Comparison of ENCODE assay signal across 1 cellular context in the genomic region with DNA sequence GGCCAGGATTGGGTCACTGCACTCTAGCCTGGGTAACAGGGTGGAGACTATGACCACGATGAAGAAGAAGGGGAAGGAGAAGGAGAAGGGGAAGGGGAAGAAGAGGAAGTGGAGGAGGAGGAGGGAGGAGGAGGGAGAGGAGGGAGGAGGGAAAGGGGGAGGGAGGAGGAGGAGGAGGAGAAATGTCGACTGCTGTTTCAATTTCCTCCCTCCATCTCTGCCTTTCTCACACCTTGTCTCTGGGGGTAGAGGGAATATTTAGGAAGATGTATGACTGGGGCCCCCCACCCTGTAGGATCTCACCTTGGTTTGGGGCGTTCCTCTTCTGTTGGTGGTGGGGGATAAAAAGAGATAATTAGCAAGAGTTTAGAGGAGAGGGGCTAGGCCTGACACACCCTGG.
A peak's percentile ranks its signal among the peaks of the same experiment; 100 is the strongest.
TF ChIP-seq lines count a peak whose summit lies in the region.

No MANE protein-coding gene starts in this region.

TF ChIP-seq in K562, 482 proteins besides CTCF, POLR2A, EP300 and RAD21:
- TF ChIP-seq MCM2 (IDR thresholded peaks at IDR 0.05; ENCODE audit: low read depth) (peak; percentile 74; the same call in 1 of the 2 replicates), ETV6 (IDR thresholded peaks at IDR 0.05; ENCODE audit: borderline replicate concordance in 1 of 2, low read depth in 2 of 2, low read length in 1 of 2) (peak in 1 of 2 experiments; percentile 38; a peak in 1 of 4 replicates), ETV6 (CRISPR knock-in tag; IDR thresholded peaks at IDR 0.05; ENCODE audit: borderline replicate concordance) (no peak), EGR1 (conservative IDR thresholded peaks at IDR 0.05) (peak; percentile 27), DPF2 (IDR thresholded peaks at IDR 0.05) (peak; percentile 20; the same call in 1 of the 2 replicates), SPI1 (IDR thresholded peaks at IDR 0.05; ENCODE audit: borderline replicate concordance, low read depth, low read length) (peak; percentile 93), NONO (IDR thresholded peaks at IDR 0.05; ENCODE audit: low read depth in 2 of 2, low read length in 1 of 2) (0 out of 4 replicates have a peak, but pooled peaks of 1 of the 2 experiments have one; percentile 16), HLTF (IDR thresholded peaks at IDR 0.05) (0 out of 2 replicates have a peak, but pooled peaks have one; percentile 46), GATAD2A (IDR thresholded peaks at IDR 0.05) (peak; percentile 69; the same call in 1 of the 2 replicates), POU5F1 (IDR thresholded peaks at IDR 0.05; ENCODE audit: borderline replicate concordance, low read depth, low read length, partially characterized antibody) (no peak), MTA1 (IDR thresholded peaks at IDR 0.05; ENCODE audit: borderline replicate concordance) (peak; percentile 70; the same call in 1 of the 2 replicates), KDM1A (IDR thresholded peaks at IDR 0.05) (peak in 1 of 2 experiments; percentile 68; a peak in 2 of 4 replicates), NFE2L1 (tag; IDR thresholded peaks at IDR 0.05; ENCODE audit: borderline replicate concordance, low read depth) (no peak), ZNF263 (CRISPR knock-in tag; IDR thresholded peaks at IDR 0.05; ENCODE audit: borderline replicate concordance) (peak; percentile 100), MXI1 (IDR thresholded peaks at IDR 0.05; ENCODE audit: low read depth, low read length) (no peak), EZH2 (IDR thresholded peaks at IDR 0.05; ENCODE audit: borderline replicate concordance, low read depth, low read length) (no peak)
- TF ChIP-seq, protein P1, sequence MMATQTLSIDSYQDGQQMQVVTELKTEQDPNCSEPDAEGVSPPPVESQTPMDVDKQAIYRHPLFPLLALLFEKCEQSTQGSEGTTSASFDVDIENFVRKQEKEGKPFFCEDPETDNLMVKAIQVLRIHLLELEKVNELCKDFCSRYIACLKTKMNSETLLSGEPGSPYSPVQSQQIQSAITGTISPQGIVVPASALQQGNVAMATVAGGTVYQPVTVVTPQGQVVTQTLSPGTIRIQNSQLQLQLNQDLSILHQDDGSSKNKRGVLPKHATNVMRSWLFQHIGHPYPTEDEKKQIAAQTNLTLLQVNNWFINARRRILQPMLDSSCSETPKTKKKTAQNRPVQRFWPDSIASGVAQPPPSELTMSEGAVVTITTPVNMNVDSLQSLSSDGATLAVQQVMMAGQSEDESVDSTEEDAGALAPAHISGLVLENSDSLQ (IDR thresholded peaks at IDR 0.05) = peak; percentile 59
- TF ChIP-seq, protein P2, sequence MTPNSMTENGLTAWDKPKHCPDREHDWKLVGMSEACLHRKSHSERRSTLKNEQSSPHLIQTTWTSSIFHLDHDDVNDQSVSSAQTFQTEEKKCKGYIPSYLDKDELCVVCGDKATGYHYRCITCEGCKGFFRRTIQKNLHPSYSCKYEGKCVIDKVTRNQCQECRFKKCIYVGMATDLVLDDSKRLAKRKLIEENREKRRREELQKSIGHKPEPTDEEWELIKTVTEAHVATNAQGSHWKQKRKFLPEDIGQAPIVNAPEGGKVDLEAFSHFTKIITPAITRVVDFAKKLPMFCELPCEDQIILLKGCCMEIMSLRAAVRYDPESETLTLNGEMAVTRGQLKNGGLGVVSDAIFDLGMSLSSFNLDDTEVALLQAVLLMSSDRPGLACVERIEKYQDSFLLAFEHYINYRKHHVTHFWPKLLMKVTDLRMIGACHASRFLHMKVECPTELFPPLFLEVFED (CRISPR knock-in tag; conservative IDR thresholded peaks at IDR 0.05) = no peak
- TF ChIP-seq, protein P3, sequence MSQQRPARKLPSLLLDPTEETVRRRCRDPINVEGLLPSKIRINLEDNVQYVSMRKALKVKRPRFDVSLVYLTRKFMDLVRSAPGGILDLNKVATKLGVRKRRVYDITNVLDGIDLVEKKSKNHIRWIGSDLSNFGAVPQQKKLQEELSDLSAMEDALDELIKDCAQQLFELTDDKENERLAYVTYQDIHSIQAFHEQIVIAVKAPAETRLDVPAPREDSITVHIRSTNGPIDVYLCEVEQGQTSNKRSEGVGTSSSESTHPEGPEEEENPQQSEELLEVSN (IDR thresholded peaks at IDR 0.05; ENCODE audit: borderline replicate concordance in 1 of 2, extremely low read depth in 1 of 2, insufficient read depth in 1 of 2, insufficient read length in 1 of 2, low read depth in 1 of 2, low read length in 1 of 2, poor library complexity in 1 of 2, severe bottlenecking in 1 of 2) = peak in 1 of 2 experiments; percentile 12
- TF ChIP-seq, protein P4, sequence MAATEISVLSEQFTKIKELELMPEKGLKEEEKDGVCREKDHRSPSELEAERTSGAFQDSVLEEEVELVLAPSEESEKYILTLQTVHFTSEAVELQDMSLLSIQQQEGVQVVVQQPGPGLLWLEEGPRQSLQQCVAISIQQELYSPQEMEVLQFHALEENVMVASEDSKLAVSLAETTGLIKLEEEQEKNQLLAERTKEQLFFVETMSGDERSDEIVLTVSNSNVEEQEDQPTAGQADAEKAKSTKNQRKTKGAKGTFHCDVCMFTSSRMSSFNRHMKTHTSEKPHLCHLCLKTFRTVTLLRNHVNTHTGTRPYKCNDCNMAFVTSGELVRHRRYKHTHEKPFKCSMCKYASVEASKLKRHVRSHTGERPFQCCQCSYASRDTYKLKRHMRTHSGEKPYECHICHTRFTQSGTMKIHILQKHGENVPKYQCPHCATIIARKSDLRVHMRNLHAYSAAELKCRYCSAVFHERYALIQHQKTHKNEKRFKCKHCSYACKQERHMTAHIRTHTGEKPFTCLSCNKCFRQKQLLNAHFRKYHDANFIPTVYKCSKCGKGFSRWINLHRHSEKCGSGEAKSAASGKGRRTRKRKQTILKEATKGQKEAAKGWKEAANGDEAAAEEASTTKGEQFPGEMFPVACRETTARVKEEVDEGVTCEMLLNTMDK (IDR thresholded peaks at IDR 0.05; ENCODE audit: borderline replicate concordance, insufficient read depth, low read depth, low read length, poor library complexity, severe bottlenecking) = no peak
- TF ChIP-seq, protein P5, sequence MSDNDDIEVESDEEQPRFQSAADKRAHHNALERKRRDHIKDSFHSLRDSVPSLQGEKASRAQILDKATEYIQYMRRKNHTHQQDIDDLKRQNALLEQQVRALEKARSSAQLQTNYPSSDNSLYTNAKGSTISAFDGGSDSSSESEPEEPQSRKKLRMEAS (CRISPR knock-in tag; IDR thresholded peaks at IDR 0.05) = peak; percentile 8; the same call in 1 of the 2 replicates
- TF ChIP-seq, protein P6, sequence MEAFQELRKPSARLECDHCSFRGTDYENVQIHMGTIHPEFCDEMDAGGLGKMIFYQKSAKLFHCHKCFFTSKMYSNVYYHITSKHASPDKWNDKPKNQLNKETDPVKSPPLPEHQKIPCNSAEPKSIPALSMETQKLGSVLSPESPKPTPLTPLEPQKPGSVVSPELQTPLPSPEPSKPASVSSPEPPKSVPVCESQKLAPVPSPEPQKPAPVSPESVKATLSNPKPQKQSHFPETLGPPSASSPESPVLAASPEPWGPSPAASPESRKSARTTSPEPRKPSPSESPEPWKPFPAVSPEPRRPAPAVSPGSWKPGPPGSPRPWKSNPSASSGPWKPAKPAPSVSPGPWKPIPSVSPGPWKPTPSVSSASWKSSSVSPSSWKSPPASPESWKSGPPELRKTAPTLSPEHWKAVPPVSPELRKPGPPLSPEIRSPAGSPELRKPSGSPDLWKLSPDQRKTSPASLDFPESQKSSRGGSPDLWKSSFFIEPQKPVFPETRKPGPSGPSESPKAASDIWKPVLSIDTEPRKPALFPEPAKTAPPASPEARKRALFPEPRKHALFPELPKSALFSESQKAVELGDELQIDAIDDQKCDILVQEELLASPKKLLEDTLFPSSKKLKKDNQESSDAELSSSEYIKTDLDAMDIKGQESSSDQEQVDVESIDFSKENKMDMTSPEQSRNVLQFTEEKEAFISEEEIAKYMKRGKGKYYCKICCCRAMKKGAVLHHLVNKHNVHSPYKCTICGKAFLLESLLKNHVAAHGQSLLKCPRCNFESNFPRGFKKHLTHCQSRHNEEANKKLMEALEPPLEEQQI (IDR thresholded peaks at IDR 0.05) = no peak
- TF ChIP-seq, protein P7, sequence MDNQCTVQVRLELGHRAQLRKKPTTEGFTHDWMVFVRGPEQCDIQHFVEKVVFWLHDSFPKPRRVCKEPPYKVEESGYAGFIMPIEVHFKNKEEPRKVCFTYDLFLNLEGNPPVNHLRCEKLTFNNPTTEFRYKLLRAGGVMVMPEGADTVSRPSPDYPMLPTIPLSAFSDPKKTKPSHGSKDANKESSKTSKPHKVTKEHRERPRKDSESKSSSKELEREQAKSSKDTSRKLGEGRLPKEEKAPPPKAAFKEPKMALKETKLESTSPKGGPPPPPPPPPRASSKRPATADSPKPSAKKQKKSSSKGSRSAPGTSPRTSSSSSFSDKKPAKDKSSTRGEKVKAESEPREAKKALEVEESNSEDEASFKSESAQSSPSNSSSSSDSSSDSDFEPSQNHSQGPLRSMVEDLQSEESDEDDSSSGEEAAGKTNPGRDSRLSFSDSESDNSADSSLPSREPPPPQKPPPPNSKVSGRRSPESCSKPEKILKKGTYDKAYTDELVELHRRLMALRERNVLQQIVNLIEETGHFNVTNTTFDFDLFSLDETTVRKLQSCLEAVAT (IDR thresholded peaks at IDR 0.05) = 0 out of 4 replicates have a peak, but pooled peaks of 1 of the 2 experiments have one; percentile 25
